ENCODE assay signal across 9 cellular contexts in the genomic region with DNA sequence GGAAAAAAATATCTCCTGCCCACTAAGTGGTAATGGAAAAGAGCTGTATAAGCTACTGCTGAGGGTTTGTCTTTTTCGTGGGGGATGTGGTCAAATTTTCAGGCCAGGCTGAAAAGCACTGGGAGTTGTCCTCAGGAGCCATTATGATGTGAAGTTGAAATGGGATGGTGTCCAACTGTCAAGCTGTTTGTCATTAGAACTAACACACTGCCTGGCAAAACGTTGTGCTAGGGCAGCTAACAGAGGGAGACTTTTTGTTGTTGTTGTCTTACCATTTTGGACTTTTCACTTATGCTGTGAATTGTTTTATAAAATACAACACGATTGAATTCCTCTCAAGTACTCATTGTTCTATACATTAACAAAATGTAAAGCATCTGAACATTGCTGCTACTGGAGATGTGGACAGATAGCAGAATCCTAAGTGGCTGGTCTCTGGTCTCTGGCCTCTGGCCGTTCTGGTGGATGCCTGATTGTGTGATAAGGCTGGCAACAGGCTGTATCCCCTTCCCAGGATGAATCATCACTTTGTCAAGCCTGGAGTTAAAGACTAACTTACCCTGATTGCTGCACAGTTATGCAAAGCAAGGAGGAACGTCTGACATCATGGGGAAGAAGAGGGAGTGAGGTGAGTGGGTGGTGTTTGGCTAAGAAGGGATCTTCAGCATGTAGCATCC. TPM values are rescaled to one million over a fixed set of nuclear protein-coding genes. Genes with fewer than 3 reads are reported as not detected.
DNase-seq lines count a peak whose midpoint lies in the region; ATAC-seq and TF ChIP-seq lines count a peak whose summit lies in the region.
"Had no signal": no experiment of that assay in that cellular context is flagged by ENCODE, and none has a peak within 500 bp of the region (broad histone marks: within the 10 kb centered on the region; RNA-seq: fewer than 3 reads in every experiment).

No MANE protein-coding gene starts in this region.

- 16 to 17% methylated on average over 5 of the region's 5 CpGs for WGBS in lower leg skin, 2 donors

- no peaks in the 10 kb centered on the region for H3K9me3 ChIP-seq in A673 (ENCODE audit: low read depth, low read length, poor library complexity, severe bottlenecking)
- H3K9me3 ChIP-seq in SJCRH30 (replicated peaks) = no peaks in the 10 kb centered on the region
- no peaks in the 10 kb centered on the region for H3K9me3 ChIP-seq in skeletal muscle satellite cell (replicated peaks; ENCODE audit: low read length)

- DNase-seq in A673 (ENCODE audit: low spot score) = peak; percentile 64
- DNase-seq in GOT3 (lab: John Stamatoyannopoulos, UW) = peak; percentile 10
- peak; percentile 83 to 91 for DNase-seq in SJCRH30
- peak; percentile 67 for DNase-seq in glomerular endothelial cell (ENCODE audit: extremely low read depth, low read depth, low spot score)
- DNase-seq in lower leg skin (ENCODE audit: low spot score in 2 of 2) = no peak
- DNase-seq: activated naive CD8-positive, alpha-beta T cell treated with anti-CD3 and anti-CD28 coated beads, Interleukin-2, amount 10 ng/mL, durations not matched to agents 7 days and 5 days had no signal

- CTCF ChIA-PET in A673 (lab: Charles Lee) = no interaction called here

- H3K4me1 ChIP-seq in A673 (ENCODE audit: insufficient read depth, low read length, poor library complexity, severe bottlenecking) (peaks cover 19% of the 10 kb centered on the region), SJCRH30 (peaks cover 21% of the 10 kb centered on the region), skeletal muscle satellite cell (ENCODE audit: control insufficient read depth, insufficient read depth, low read length) (peaks cover 39% of the 10 kb centered on the region)

- H3K4me3 ChIP-seq in A673 (ENCODE audit: low read depth, low read length, poor library complexity, severe bottlenecking) = no peak overlapping the region
- no peak overlapping the region for H3K4me3 ChIP-seq in SJCRH30
- H3K4me3 ChIP-seq in skeletal muscle satellite cell (ENCODE audit: low read length) = peak overlapping the region; percentile 90
- no peak overlapping the region for H3K4me3 ChIP-seq in lower leg skin (ENCODE audit: low read depth, poor library complexity, severe bottlenecking)

- peak overlapping the region; percentile 89 for H3K9ac ChIP-seq in skeletal muscle satellite cell (ENCODE audit: low read depth, low read length)

- intact Hi-C loops in A673 (cut with micrococcal nuclease; ENCODE audit: unreplicated experiment) = loop anchor here (5.0 kb wide), 1 partner anchor 75 kb away; no protein-coding TSS in a partner anchor
- intact Hi-C loops in lower leg skin (cut with DNase I; ENCODE audit: low total_unique reads) = no loop called here

- H3K36me3 ChIP-seq in A673 (ENCODE audit: insufficient read depth, low read length, poor library complexity, severe bottlenecking) (no peaks in the 10 kb centered on the region), SJCRH30 (no peaks in the 10 kb centered on the region), skeletal muscle satellite cell (ENCODE audit: insufficient read depth, low read length) (no peaks in the 10 kb centered on the region)

- TF ChIP-seq POLR2A in lower leg skin (IDR thresholded peaks at IDR 0.05) = no peak

- ATAC-seq in HG02852 (IDR thresholded peaks at IDR 0.05; ENCODE audit: unreplicated experiment) (no peak), HG03378 (IDR thresholded peaks at IDR 0.05; ENCODE audit: unreplicated experiment) (no peak)

- H3K27me3 ChIP-seq in A673 (replicated peaks; ENCODE audit: insufficient read depth, low read depth, low read length, poor library complexity) = no peaks in the 10 kb centered on the region
- H3K27me3 ChIP-seq in SJCRH30 = no peaks in the 10 kb centered on the region
- no peaks in the 10 kb centered on the region for H3K27me3 ChIP-seq in skeletal muscle satellite cell (ENCODE audit: control insufficient read depth, insufficient read depth, low read length)

- H3K4me2 ChIP-seq in skeletal muscle satellite cell (ENCODE audit: low read length) = peak overlapping the region; percentile 87

- POLR2A ChIA-PET in A673 (lab: Charles Lee; ENCODE audit: low non-redundant PET) = no interaction called here

- no peak overlapping the region for H3K27ac ChIP-seq in A673 (ENCODE audit: low read depth, low read length, poor library complexity, severe bottlenecking)
- peak overlapping the region; percentile 2; the same call in 1 of the 2 replicates for H3K27ac ChIP-seq in SJCRH30

- no TSS peak for BruUV-seq in A673 (replicated peaks; lab: Mats Ljungman, UMichigan)

- TF ChIP-seq CTCF in A673 (conservative IDR thresholded peaks at IDR 0.05; ENCODE audit: low read depth, low read length) = no peak
- no peak for TF ChIP-seq CTCF in lower leg skin (IDR thresholded peaks at IDR 0.05)

RNA-seq across cellular contexts. Expression of a gene that starts 2.3 kb away (rescaled TPM):
- total RNA-seq in A673 (2021) = 37.8 and 48.3 TPM in 2 replicates
- 248 and 265 TPM in 2 replicates for total RNA-seq in SJCRH30 (2014; rRNA removed; shearing (Covaris generic))
- 109 and 232 TPM in 2 replicates for total RNA-seq in glomerular endothelial cell
- total RNA-seq in skeletal muscle satellite cell (2012; rRNA removed) = 193 and 194 TPM in 2 replicates
- total RNA-seq in lower leg skin = 10 to 100 TPM; 24.6 to 53.0 (median 36.9) TPM

Comparison
In these comparisons a context has a peak if more than half of its experiments do, and no peak if none do; other contexts are left out.
1. DNase-seq: peak in A673 (single experiment), GOT3 (single experiment), SJCRH30 (2 of 2) and glomerular endothelial cell (single experiment); none in lower leg skin (0 of 2).